Comparison of ENCODE assay signal across 10 cellular contexts in the genomic region with DNA sequence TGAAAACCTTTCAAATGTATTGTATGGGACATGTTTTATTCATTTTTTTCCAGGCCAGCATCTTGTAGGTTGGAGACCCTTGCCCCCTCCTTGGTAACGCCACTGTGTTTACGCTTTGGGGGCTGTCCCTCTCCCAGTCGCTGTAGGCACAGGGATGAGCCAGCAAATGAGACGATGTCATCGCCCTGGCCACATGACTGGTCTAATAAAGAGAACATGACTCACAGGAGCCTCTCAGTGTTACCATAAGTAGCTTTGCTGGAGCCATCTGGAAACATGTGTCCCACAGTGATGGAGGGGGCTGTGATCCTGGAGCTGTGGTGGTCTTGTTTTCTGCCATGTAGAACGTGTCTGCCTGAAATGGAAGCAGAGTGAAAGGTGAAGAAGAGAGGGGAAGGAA.
DNase-seq lines count a peak whose midpoint lies in the region; ATAC-seq and TF ChIP-seq lines count a peak whose summit lies in the region.
"Had no signal": no experiment of that assay in that cellular context is flagged by ENCODE, and none has a peak within 500 bp of the region (broad histone marks: within the 10 kb centered on the region; RNA-seq: fewer than 3 reads in every experiment).

No MANE protein-coding gene starts in this region.

- H2BK15ac ChIP-seq in IMR-90 (ENCODE audit: low read depth, low read length) = no peak overlapping the region

- no peak overlapping the region for H3K18ac ChIP-seq in IMR-90 (ENCODE audit: low read depth, low read length)

- no peak overlapping the region for H2AFZ ChIP-seq in IMR-90 (replicated peaks; ENCODE audit: low read length, poor library complexity)

- BruUV-seq in IMR-90 (replicated peaks; lab: Mats Ljungman, UMichigan) = no TSS peak

- dilution Hi-C loops in IMR-90 (cut with HindIII; ENCODE audit: low sequenced_read_pairs, unreplicated experiment) = no loop called here

- H4K91ac ChIP-seq in IMR-90 (ENCODE audit: insufficient read depth, low read depth, low read length) = no peak overlapping the region

- H3K9me3 ChIP-seq in IMR-90 (ENCODE audit: control insufficient read depth, insufficient read depth, low read length) = no peaks in the 10 kb centered on the region

- DNase-seq in DMS53 treated with DMSO at 0.1 percent for 48 hours (lab: John Stamatoyannopoulos, UW; ENCODE audit: unreplicated experiment) = peak; percentile 72
- peak; percentile 6 for DNase-seq in IMR-90
- peak; percentile 41 to 51 for DNase-seq in stimulated activated CD4-positive, alpha-beta T cell treated with anti-CD3 and anti-CD28 coated beads, Interleukin-15, amount 100 ng/mL, for 48 hours (ENCODE audit: low read depth in 2 of 2)
- DNase-seq in D341Med (ENCODE audit: low spot score) = no peak
- DNase-seq: activated CD4-positive, alpha-beta T cell treated with anti-CD3 and anti-CD28 coated beads, Interleukin-2, amount 10 ng/mL, durations not matched to agents 7 days and 5 days; Kasumi-1 had no signal

- H3K9ac ChIP-seq in IMR-90 (ENCODE audit: low read depth, low read length) = no peak overlapping the region

- TF ChIP-seq POLR2A in IMR-90 (IDR thresholded peaks at IDR 0.05; ENCODE audit: low read depth, low read length) = no peak

- H3K4me2 ChIP-seq in IMR-90 (ENCODE audit: low read depth, low read length) = no peak overlapping the region

- no peak for TF ChIP-seq CTCF in IMR-90 (conservative IDR thresholded peaks at IDR 0.05; ENCODE audit: low read depth, low read length)

- no peak overlapping the region for H4K5ac ChIP-seq in IMR-90 (ENCODE audit: low read depth, low read length)

- H2AK9ac ChIP-seq in IMR-90 (replicated peaks; ENCODE audit: low read depth, low read length, poor library complexity) = no peak overlapping the region

- no peaks in the 10 kb centered on the region for H3K4me1 ChIP-seq in IMR-90 (ENCODE audit: control insufficient read depth, insufficient read depth, low read length)

- ATAC-seq in IMR-90 (ENCODE audit: low read depth) = no peak
- peak; percentile 67 for ATAC-seq in esophagus mucosa
- no peak for ATAC-seq in GM18907 (IDR thresholded peaks at IDR 0.05; ENCODE audit: unreplicated experiment)
- ATAC-seq in GM19035 (IDR thresholded peaks at IDR 0.05; ENCODE audit: unreplicated experiment) = no peak
- ATAC-seq: Panc1 had no signal

- H3K9me1 ChIP-seq in IMR-90 (ENCODE audit: insufficient read depth, low read length) = no peaks in the 10 kb centered on the region

- no peak overlapping the region for H3K23ac ChIP-seq in IMR-90 (ENCODE audit: low read depth, low read length)

- no peaks in the 10 kb centered on the region for H3K79me1 ChIP-seq in IMR-90 (ENCODE audit: low read depth in 1 of 2, low read length in 2 of 2)

- no peak overlapping the region for H3K4ac ChIP-seq in IMR-90 (ENCODE audit: low read depth, low read length)

- no peak overlapping the region for H3K27ac ChIP-seq in IMR-90 (ENCODE audit: insufficient read depth, low read length)

- intact Hi-C loops in IMR-90 (cut with micrococcal nuclease) = no loop called here

- H2AK5ac ChIP-seq in IMR-90 (ENCODE audit: low read depth, low read length) = no peak overlapping the region

- no peak for TF ChIP-seq RAD21 in IMR-90 (IDR thresholded peaks at IDR 0.05; ENCODE audit: low read length)

- H3K36me3 ChIP-seq in IMR-90 (ENCODE audit: control insufficient read depth, insufficient read depth, low read length) = no peaks in the 10 kb centered on the region

- H4K8ac ChIP-seq in IMR-90 (ENCODE audit: low read depth in 2 of 2, low read length in 2 of 2) = no peak overlapping the region

- no peaks in the 10 kb centered on the region for H3K27me3 ChIP-seq in IMR-90 (ENCODE audit: control insufficient read depth, insufficient read depth, low read length)

- no peak overlapping the region for H2BK5ac ChIP-seq in IMR-90 (ENCODE audit: low read depth, low read length, poor library complexity, severe bottlenecking)

- CTCF ChIA-PET in IMR-90 (lab: Yijun Ruan, JAX) = no interaction called here

- no peaks in the 10 kb centered on the region for H4K20me1 ChIP-seq in IMR-90 (ENCODE audit: insufficient read depth, low read length)

- no peak overlapping the region for H3K56ac ChIP-seq in IMR-90 (ENCODE audit: extremely low read depth, insufficient read depth, low read length)

- H3K4me3 ChIP-seq in IMR-90 (ENCODE audit: insufficient read depth, low read depth, low read length) = no peak overlapping the region

- in situ Hi-C loops in IMR-90 (cut with MboI; ENCODE audit: low sequenced_read_pairs) = no loop called here

- H2BK120ac ChIP-seq in IMR-90 (ENCODE audit: low read depth, low read length) = no peak overlapping the region

- POLR2A ChIA-PET in IMR-90 (lab: Charles Lee; ENCODE audit: unreplicated experiment) = no interaction called here

- WGBS in IMR-90 (ENCODE audit: extremely low coverage in 2 of 2, insufficient read length in 1 of 2), 2 experiments = 20% methylated on average over 2 of the region's 6 CpGs; no CpG with 5 or more reads in 1 of the 2 experiments

- H2BK20ac ChIP-seq in IMR-90 (ENCODE audit: low read depth, low read length) = no peak overlapping the region

- H3K14ac ChIP-seq in IMR-90 (replicated peaks; ENCODE audit: low read depth, low read length) = no peak overlapping the region

TF ChIP-seq in IMR-90, 13 proteins besides CTCF, POLR2A, EP300 and RAD21:
- TF ChIP-seq RCOR1 (IDR thresholded peaks at IDR 0.05; ENCODE audit: insufficient replicate concordance, low read length) = no peak
- TF ChIP-seq SMC3 (IDR thresholded peaks at IDR 0.05; ENCODE audit: low read depth, low read length) = no peak
- TF ChIP-seq, protein P1, sequence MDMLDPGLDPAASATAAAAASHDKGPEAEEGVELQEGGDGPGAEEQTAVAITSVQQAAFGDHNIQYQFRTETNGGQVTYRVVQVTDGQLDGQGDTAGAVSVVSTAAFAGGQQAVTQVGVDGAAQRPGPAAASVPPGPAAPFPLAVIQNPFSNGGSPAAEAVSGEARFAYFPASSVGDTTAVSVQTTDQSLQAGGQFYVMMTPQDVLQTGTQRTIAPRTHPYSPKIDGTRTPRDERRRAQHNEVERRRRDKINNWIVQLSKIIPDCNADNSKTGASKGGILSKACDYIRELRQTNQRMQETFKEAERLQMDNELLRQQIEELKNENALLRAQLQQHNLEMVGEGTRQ (IDR thresholded peaks at IDR 0.05; ENCODE audit: low read depth, low read length) = peak; percentile 40; the same call in 1 of the 2 replicates
- TF ChIP-seq BHLHE40 (IDR thresholded peaks at IDR 0.05; ENCODE audit: low read depth, low read length) = no peak
